ENCODE assay signal across 17 cellular contexts in the genomic region with DNA sequence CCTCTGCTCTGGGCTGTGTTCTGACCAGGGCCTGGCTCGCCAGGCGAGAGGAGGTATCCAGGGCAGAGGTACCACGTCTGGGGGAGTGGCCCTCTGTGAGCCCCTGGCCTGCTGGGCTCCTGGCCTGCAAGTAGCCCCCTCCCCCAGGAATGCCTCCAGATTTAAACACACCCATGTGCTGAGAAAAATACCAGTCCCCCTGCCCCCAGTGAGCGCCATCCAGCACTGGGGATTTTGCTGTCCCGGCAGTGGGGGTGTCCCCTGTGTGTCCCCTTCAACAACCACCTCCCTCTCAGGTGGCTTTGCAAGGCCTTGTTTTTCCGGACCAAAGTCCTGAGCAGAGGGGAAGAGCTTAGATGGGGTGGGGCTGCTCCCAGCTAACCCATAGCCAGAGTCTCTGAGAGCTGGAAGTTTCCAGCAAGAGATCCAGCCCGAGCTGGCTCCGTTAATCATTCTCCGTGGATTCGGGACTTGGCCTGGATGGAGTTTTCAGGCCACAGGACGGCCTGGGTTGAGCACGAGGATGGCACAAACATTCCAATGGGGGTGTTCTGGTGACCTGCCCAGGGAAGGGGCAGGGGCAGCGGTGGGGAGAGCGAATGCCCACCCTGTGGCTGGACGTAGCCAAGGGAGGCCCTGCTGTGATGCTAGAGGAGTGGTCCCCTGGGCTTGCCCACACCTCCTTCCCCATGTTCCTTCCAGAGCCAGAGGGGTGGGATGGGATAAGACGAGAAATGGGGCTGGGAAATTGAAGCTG. TPM values are rescaled to one million over a fixed set of nuclear protein-coding genes. Genes with fewer than 3 reads are reported as not detected.
A peak's percentile ranks its signal among the peaks of the same experiment; 100 is the strongest.
DNase-seq lines count a peak whose midpoint lies in the region; ATAC-seq and TF ChIP-seq lines count a peak whose summit lies in the region.
"Had no signal": no experiment of that assay in that cellular context is flagged by ENCODE, and none has a peak within 500 bp of the region (broad histone marks: within the 10 kb centered on the region; RNA-seq: fewer than 3 reads in every experiment).

No MANE protein-coding gene starts in this region.

- H3K27me3 ChIP-seq in colonic mucosa (no peaks in the 10 kb centered on the region), liver (ENCODE audit: control insufficient read depth in 4 of 4, insufficient read depth in 4 of 4, low read length in 3 of 4) (no peaks in the 10 kb centered on the region), aorta (ENCODE audit: control insufficient read depth in 1 of 2, insufficient read depth in 2 of 2, low read length in 1 of 2) (no peaks in the 10 kb centered on the region), smooth muscle cell (ENCODE audit: low read depth) (no peaks in the 10 kb centered on the region)
- H3K27me3 ChIP-seq: BLaER1 had no signal

- TF ChIP-seq CTCF in colonic mucosa (IDR thresholded peaks at IDR 0.05) (no peak), liver (IDR thresholded peaks at IDR 0.05; ENCODE audit: low read depth, low read length, missing input control) (no peak), smooth muscle cell (IDR thresholded peaks at IDR 0.05; ENCODE audit: borderline replicate concordance, insufficient read depth, poor library complexity, severe bottlenecking) (no peak)

- H3K4me2 ChIP-seq in smooth muscle cell = no peak overlapping the region
- H3K4me2 ChIP-seq: BLaER1 had no signal

- no peak overlapping the region for H3K4me3 ChIP-seq in colonic mucosa
- no peak overlapping the region for H3K4me3 ChIP-seq in liver (ENCODE audit: low read depth in 1 of 3, low read length in 3 of 3)
- no peak overlapping the region for H3K4me3 ChIP-seq in aorta (ENCODE audit: low read length in 2 of 2)
- no peak overlapping the region for H3K4me3 ChIP-seq in smooth muscle cell
- H3K4me3 ChIP-seq: BLaER1, SK-N-MC had no signal

- H4K20me1 ChIP-seq in smooth muscle cell (ENCODE audit: low read depth) = no peaks in the 10 kb centered on the region
- H4K20me1 ChIP-seq: BLaER1 had no signal

- H3K36me3 ChIP-seq in colonic mucosa (no peaks in the 10 kb centered on the region), liver (ENCODE audit: control insufficient read depth in 4 of 4, insufficient read depth in 3 of 4, low read depth in 1 of 4, low read length in 3 of 4) (no peaks in the 10 kb centered on the region), aorta (ENCODE audit: control insufficient read depth in 1 of 2, insufficient read depth in 2 of 2, low read length in 1 of 2) (no peaks in the 10 kb centered on the region), smooth muscle cell (ENCODE audit: low read depth) (no peaks in the 10 kb centered on the region)
- H3K36me3 ChIP-seq: BLaER1 had no signal

- WGBS in liver = 38% methylated on average over 16 of the region's 16 CpGs
- WGBS in aorta, 2 donors = 80 to 85% methylated on average over 16 of the region's 16 CpGs
- WGBS in smooth muscle cell (ENCODE audit: low lambda C conversion rate) = 88% methylated on average over 16 of the region's 16 CpGs

- peak overlapping the region; percentile 65 to 80 for H3K9ac ChIP-seq in colonic mucosa (ENCODE audit: low read depth in 2 of 2, low read length in 2 of 2)
- H3K9ac ChIP-seq in liver (ENCODE audit: low read depth in 1 of 2, low read length in 2 of 2) = peak overlapping the region in 1 of 2 donors; percentile 40
- H3K9ac ChIP-seq in smooth muscle cell (ENCODE audit: low read depth) = no peak overlapping the region
- H3K9ac ChIP-seq: BLaER1 had no signal

- H2AFZ ChIP-seq in smooth muscle cell (ENCODE audit: low read depth) = no peak overlapping the region

- H3K79me2 ChIP-seq in smooth muscle cell (ENCODE audit: low read depth) = no peaks in the 10 kb centered on the region

- H3F3A ChIP-seq in smooth muscle cell (ENCODE audit: low read depth) = no peaks in the 10 kb centered on the region

- H3K27ac ChIP-seq in colonic mucosa = peak overlapping the region; percentile 68
- peak overlapping the region; percentile 83 to 86 for H3K27ac ChIP-seq in liver (ENCODE audit: low read depth in 1 of 2, low read length in 2 of 2)
- H3K27ac ChIP-seq in aorta (ENCODE audit: low read depth in 1 of 2, low read length in 2 of 2) = no peak overlapping the region
- H3K27ac ChIP-seq in smooth muscle cell (ENCODE audit: low read depth) = no peak overlapping the region
- H3K27ac ChIP-seq: BLaER1, SK-N-MC had no signal

- DNase-seq in colonic mucosa = peak; percentile 85
- DNase-seq in renal cortical epithelial cell (ENCODE audit: low read depth) = peak; percentile 57
- peak; percentile 34 to 51 for DNase-seq in aorta
- DNase-seq in SIG-M5 treated with dmso at 0.1 percent for 504 hours (lab: John Stamatoyannopoulos, UW; ENCODE audit: unreplicated experiment) = no peak
- no peak for DNase-seq in smooth muscle cell (lab: John Stamatoyannopoulos, UW; ENCODE audit: unreplicated experiment)
- no peak for DNase-seq in activated CD4-positive, CD25-positive, alpha-beta regulatory T cell (lab: John Stamatoyannopoulos, UW)
- no peak for DNase-seq in NCI-H1048 (lab: John Stamatoyannopoulos, UW)
- DNase-seq: CD8-positive, alpha-beta memory T cell; MV-4-11; NCI-H1436; NCI-H2029 treated with DMSO at 0.1 percent for 48 hours; NCI-H526 treated with DMSO at 0.1 percent for 48 hours; OCI-M1 had no signal

- no peaks in the 10 kb centered on the region for H3K9me3 ChIP-seq in colonic mucosa
- H3K9me3 ChIP-seq in liver (ENCODE audit: control insufficient read depth in 4 of 4, low read length in 3 of 4) = no peaks in the 10 kb centered on the region
- peaks cover 2% of the 10 kb centered on the region for H3K9me3 ChIP-seq in aorta (ENCODE audit: control insufficient read depth, low read length)
- H3K9me3 ChIP-seq in smooth muscle cell (replicated peaks; ENCODE audit: low read depth) = no peaks in the 10 kb centered on the region

- intact Hi-C loops in colonic mucosa (cut with DNase I) (loop anchor here (10.0 kb wide), 2 partner anchors 215 to 585 kb away; no protein-coding TSS in a partner anchor), aorta (cut with DNase I) (loop anchor here (5.0 to 10.0 kb wide), 3 partner anchors 203 to 1105 kb away; partner anchors contain the start of gene NPEPL1 (in 1 of the 2))

- TF ChIP-seq RAD21 in liver (IDR thresholded peaks at IDR 0.05) = peak; percentile 60 to 71

- H3K4me1 ChIP-seq in colonic mucosa (peaks cover 12% of the 10 kb centered on the region), liver (ENCODE audit: control insufficient read depth in 4 of 4, insufficient read depth in 4 of 4, low read length in 3 of 4) (peaks cover 27 to 76% (median 51%) of the 10 kb centered on the region in 4 donors), aorta (ENCODE audit: control insufficient read depth in 1 of 2, insufficient read depth in 2 of 2, low read length in 2 of 2) (no peaks in the 10 kb centered on the region), smooth muscle cell (ENCODE audit: low read depth) (no peaks in the 10 kb centered on the region)

- no peak for ATAC-seq in aorta (ENCODE audit: low FRiP score)

TF ChIP-seq in liver, 16 proteins besides CTCF, POLR2A, EP300 and RAD21 (continues in another document):
- TF ChIP-seq RXRA (IDR thresholded peaks at IDR 0.05) (peak; percentile 93 to 98), FOXA2 (IDR thresholded peaks at IDR 0.05) (peak; percentile 46), TAF1 (conservative IDR thresholded peaks at IDR 0.05) (no peak), HNF4G (IDR thresholded peaks at IDR 0.05) (peak; percentile 86), HNF4A (conservative IDR thresholded peaks at IDR 0.05) (peak; percentile 92 to 95), NR2F2 (IDR thresholded peaks at IDR 0.05) (no peak), ZBTB33 (IDR thresholded peaks at IDR 0.05) (peak; percentile 46), GABPA (IDR thresholded peaks at IDR 0.05 in 1 of 2, conservative IDR thresholded peaks at IDR 0.05 in 1 of 2) (peak in 1 of 2 donors; percentile 46), JUND (IDR thresholded peaks at IDR 0.05) (peak; percentile 37 to 66), EGR1 (IDR thresholded peaks at IDR 0.05; ENCODE audit: low read depth in 2 of 2) (peak in 1 of 2 donors; percentile 69), SP1 (IDR thresholded peaks at IDR 0.05) (peak; percentile 96), FOXA1 (IDR thresholded peaks at IDR 0.05) (peak; percentile 69)
- TF ChIP-seq, protein P1, sequence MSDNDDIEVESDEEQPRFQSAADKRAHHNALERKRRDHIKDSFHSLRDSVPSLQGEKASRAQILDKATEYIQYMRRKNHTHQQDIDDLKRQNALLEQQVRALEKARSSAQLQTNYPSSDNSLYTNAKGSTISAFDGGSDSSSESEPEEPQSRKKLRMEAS (IDR thresholded peaks at IDR 0.05) = peak; percentile 75

RNA-seq across cellular contexts. Expression of gene PCK1, which starts 29.0 kb away (rescaled TPM):
- 100 to 1,000 TPM; 272 TPM for total RNA-seq in colonic mucosa
- total RNA-seq in liver = 100 to 1,000 TPM in 1 of 2 donors, 1 to 10 TPM in 1; 8.9 to 532 TPM
- 100 to 1,000 TPM; 265 to 363 TPM for polyA plus RNA-seq in liver
- 0.15 TPM in 1 of 2 replicates, not detected in the other for total RNA-seq in renal cortical epithelial cell
- under 1 TPM; 0.21 to 0.39 TPM for total RNA-seq in aorta
- polyA plus RNA-seq in aorta = 10 to 100 TPM in 1 of 2 donors, under 1 TPM in 1; 0.69 to 49.2 TPM
- not detected in 2 replicates for total RNA-seq in smooth muscle cell
- polyA plus RNA-seq in smooth muscle cell = not detected in 2 replicates
- total RNA-seq: CD8-positive, alpha-beta memory T cell had no signal
- polyA plus RNA-seq: AG04450; CD8-positive, alpha-beta memory T cell had no signal

RNA-seq across cellular contexts. Expression of gene ZBP1, which starts 30.3 kb away (rescaled TPM):
- 1 to 10 TPM; 2.7 to 3.4 TPM for total RNA-seq in colonic mucosa
- under 1 TPM; 0.14 to 0.42 TPM for total RNA-seq in liver
- under 1 TPM; 0.06 to 0.13 TPM for polyA plus RNA-seq in liver
- 0.35 TPM in 1 of 2 replicates, not detected in the other for total RNA-seq in renal cortical epithelial cell
- 1 to 10 TPM in 1 of 2 donors, under 1 TPM in 1; 0.88 to 1.6 TPM for total RNA-seq in aorta
- under 1 TPM; 0.20 to 0.50 TPM for polyA plus RNA-seq in aorta
- not detected in 2 replicates for total RNA-seq in smooth muscle cell
- 0.50 TPM in 1 of 2 replicates, not detected in the other for polyA plus RNA-seq in smooth muscle cell
- polyA plus RNA-seq: AG04450 had no signal

Comparison
In these comparisons a context has a peak if more than half of its experiments do, and no peak if none do; other contexts are left out.
1. DNase-seq: peak in colonic mucosa (single experiment), renal cortical epithelial cell (single experiment) and aorta (2 of 2); none in SIG-M5 treated with dmso at 0.1 percent for 504 hours (single experiment), smooth muscle cell (single experiment), activated CD4-positive, CD25-positive, alpha-beta regulatory T cell (0 of 4) and NCI-H1048 (single experiment).
2. H3K27ac ChIP-seq: peak in colonic mucosa (single experiment) and liver (2 of 2); none in aorta (0 of 2) and smooth muscle cell (single experiment).